Comparison of ENCODE assay signal across 19 cellular contexts in genomic region chr12:88362439-88362838, GRCh38.
DNase-seq lines count a peak whose midpoint lies in the region; ATAC-seq and TF ChIP-seq lines count a peak whose summit lies in the region.
"Had no signal": no experiment of that assay in that cellular context is flagged by ENCODE, and none has a peak within 500 bp of the region (broad histone marks: within the 10 kb centered on the region; RNA-seq: fewer than 3 reads in every experiment).

No MANE protein-coding gene starts in this region.

- TF ChIP-seq POLR2A in IMR-90 (IDR thresholded peaks at IDR 0.05; ENCODE audit: low read depth, low read length), result no peak

- H3K18ac ChIP-seq in IMR-90 (ENCODE audit: low read depth, low read length), result peak overlapping the region; percentile 64; the same call in 1 of the 2 replicates

- no peak overlapping the region for H3K27ac ChIP-seq in IMR-90 (ENCODE audit: insufficient read depth, low read length)
- H3K27ac ChIP-seq in left lung, result no peak overlapping the region
- H3K27ac ChIP-seq: adrenal gland, C4-2B, suprapubic skin had no signal

- peak; percentile 28 for DNase-seq in AG10803 (ENCODE audit: low read depth)
- peak; percentile 23 for DNase-seq in IMR-90
- peak; percentile 16 for DNase-seq in astrocyte of the cerebellum (ENCODE audit: low read depth)
- DNase-seq in left lung, result no peak
- no peak for DNase-seq in NCI-H2227 treated with DMSO at 0.1 percent for 48 hours (lab: John Stamatoyannopoulos, UW)
- no peak for DNase-seq in hypothalamus (lab: John Stamatoyannopoulos, UW)
- DNase-seq: activated CD8-positive, alpha-beta memory T cell treated with anti-CD3 and anti-CD28 coated beads for 24 hours; activated gamma-delta T cell treated with Interleukin-2 at 50 U/mL for 16 hours; activated T-cell treated with anti-CD3 and anti-CD28 coated beads, Interleukin-2, amount 50 U/mL, for 1 hour; Calu3; central memory CD4-positive, alpha-beta T cell; NCI-H1417 treated with DMSO at 0.1 percent for 48 hours; NCI-H524 treated with DMSO at 0.1 percent for 48 hours; stimulated activated CD4-positive, alpha-beta T cell treated with anti-CD3 and anti-CD28 coated beads, Interleukin-2, amount 100 ng/mL, for 24 hours had no signal

- H2AK5ac ChIP-seq in IMR-90 (ENCODE audit: low read depth, low read length), result no peak overlapping the region

- in situ Hi-C loops in IMR-90 (cut with MboI; ENCODE audit: low sequenced_read_pairs) (no loop called here), astrocyte of the cerebellum (cut with HindIII; ENCODE audit: low sequenced_read_pairs) (no loop called here)

- 0 out of 4 replicates have a peak overlapping the region, but pooled peaks of 1 of the 2 experiments have one; percentile 3 for H4K8ac ChIP-seq in IMR-90 (ENCODE audit: low read depth in 2 of 2, low read length in 2 of 2)

- H2AFZ ChIP-seq in IMR-90 (replicated peaks; ENCODE audit: low read length, poor library complexity), result no peak overlapping the region

- ATAC-seq in IMR-90 (ENCODE audit: low read depth) (no peak), left lung (peak; percentile 25), GM21447 (IDR thresholded peaks at IDR 0.05; ENCODE audit: unreplicated experiment) (no peak)

- H2BK20ac ChIP-seq in IMR-90 (ENCODE audit: low read depth, low read length), result peak overlapping the region; percentile 32

- H3K23ac ChIP-seq in IMR-90 (ENCODE audit: low read depth, low read length), result no peak overlapping the region

- no peak overlapping the region; the same call in 1 of the 2 replicates for H3K4me2 ChIP-seq in IMR-90 (ENCODE audit: low read depth, low read length)
- H3K4me2 ChIP-seq: smooth muscle cell had no signal

- H3K56ac ChIP-seq in IMR-90 (ENCODE audit: extremely low read depth, insufficient read depth, low read length), result no peak overlapping the region

- dilution Hi-C loops in IMR-90 (cut with HindIII; ENCODE audit: low sequenced_read_pairs, unreplicated experiment), result no loop called here

- H3K4me1 ChIP-seq in IMR-90 (ENCODE audit: control insufficient read depth, insufficient read depth, low read length), result no peaks in the 10 kb centered on the region
- no peaks in the 10 kb centered on the region for H3K4me1 ChIP-seq in left lung

- no peaks in the 10 kb centered on the region; the same call in 1 of the 2 replicates for H3K9me3 ChIP-seq in IMR-90 (ENCODE audit: control insufficient read depth, insufficient read depth, low read length)
- H3K9me3 ChIP-seq in left lung, result peaks cover 0 to 10% of the 10 kb centered on the region in 2 donors
- H3K9me3 ChIP-seq: adrenal gland, suprapubic skin had no signal

- H3K4ac ChIP-seq in IMR-90 (ENCODE audit: low read depth, low read length), result no peak overlapping the region

- 0 out of 2 replicates have a peak, but pooled peaks cover 2% of the 10 kb centered on the region for H3K9me1 ChIP-seq in IMR-90 (ENCODE audit: insufficient read depth, low read length)

- no peak overlapping the region for H2AK9ac ChIP-seq in IMR-90 (replicated peaks; ENCODE audit: low read depth, low read length, poor library complexity)

- intact Hi-C loops in IMR-90 (cut with micrococcal nuclease) (no loop called here), left lung (cut with DNase I) (no loop called here)

- H3K36me3 ChIP-seq in IMR-90 (ENCODE audit: control insufficient read depth, insufficient read depth, low read length), result no peaks in the 10 kb centered on the region
- no peaks in the 10 kb centered on the region for H3K36me3 ChIP-seq in left lung
- H3K36me3 ChIP-seq: adrenal gland, suprapubic skin had no signal

- H4K91ac ChIP-seq in IMR-90 (ENCODE audit: insufficient read depth, low read depth, low read length), result no peak overlapping the region

- TF ChIP-seq CTCF in AG10803 (conservative IDR thresholded peaks at IDR 0.05; ENCODE audit: low read length), result no peak
- no peak for TF ChIP-seq CTCF in IMR-90 (conservative IDR thresholded peaks at IDR 0.05; ENCODE audit: low read depth, low read length)
- TF ChIP-seq CTCF in astrocyte of the cerebellum (IDR thresholded peaks at IDR 0.05; ENCODE audit: low read depth, low read length, missing control alignments), result no peak
- no peak for TF ChIP-seq CTCF in left lung (IDR thresholded peaks at IDR 0.05)

- no peaks in the 10 kb centered on the region for H3K79me1 ChIP-seq in IMR-90 (ENCODE audit: low read depth in 1 of 2, low read length in 2 of 2)

- no peaks in the 10 kb centered on the region for H4K20me1 ChIP-seq in IMR-90 (ENCODE audit: insufficient read depth, low read length)

- no peak overlapping the region for H2BK5ac ChIP-seq in IMR-90 (ENCODE audit: low read depth, low read length, poor library complexity, severe bottlenecking)

- no peaks in the 10 kb centered on the region for H3K27me3 ChIP-seq in IMR-90 (ENCODE audit: control insufficient read depth, insufficient read depth, low read length)
- H3K27me3 ChIP-seq in left lung, result no peaks in the 10 kb centered on the region
- H3K27me3 ChIP-seq: adrenal gland, suprapubic skin had no signal

- H3K14ac ChIP-seq in IMR-90 (replicated peaks; ENCODE audit: low read depth, low read length), result no peak overlapping the region

- peak overlapping the region; percentile 53; the same call in 1 of the 2 replicates for H2BK120ac ChIP-seq in IMR-90 (ENCODE audit: low read depth, low read length)

- POLR2A ChIA-PET in IMR-90 (lab: Charles Lee; ENCODE audit: unreplicated experiment), result interaction anchor here (0.6 kb wide), 1 partner anchor 11 kb away, joined by 3 read pairs; no protein-coding TSS in a partner anchor

- TF ChIP-seq RAD21 in IMR-90 (IDR thresholded peaks at IDR 0.05; ENCODE audit: low read length), result no peak

- H2BK15ac ChIP-seq in IMR-90 (ENCODE audit: low read depth, low read length), result no peak overlapping the region

- H3K4me3 ChIP-seq in AG10803 (ENCODE audit: low read length) (no peak overlapping the region), IMR-90 (ENCODE audit: insufficient read depth, low read depth, low read length) (no peak overlapping the region), astrocyte of the cerebellum (ENCODE audit: low read depth, low read length) (no peak overlapping the region), left lung (no peak overlapping the region)
- H3K4me3 ChIP-seq: adrenal gland, smooth muscle cell, suprapubic skin had no signal

- WGBS in IMR-90 (ENCODE audit: extremely low coverage in 2 of 2, insufficient read length in 1 of 2), 2 experiments, result no CpG with 5 or more reads among the region's 2 CpGs

- no TSS peak for BruUV-seq in IMR-90 (replicated peaks; lab: Mats Ljungman, UMichigan)

- H3K9ac ChIP-seq in IMR-90 (ENCODE audit: low read depth, low read length), result no peak overlapping the region

- H4K5ac ChIP-seq in IMR-90 (ENCODE audit: low read depth, low read length), result no peak overlapping the region

- CTCF ChIA-PET in IMR-90 (lab: Yijun Ruan, JAX), result interaction anchor here (0.7 to 0.8 kb wide), 2 partner anchors 177 to 498 kb away, joined by 3 to 6 read pairs; no protein-coding TSS in a partner anchor

TF ChIP-seq in IMR-90, 13 proteins besides CTCF, POLR2A, EP300 and RAD21:
- no peak for TF ChIP-seq CHD1 (IDR thresholded peaks at IDR 0.05; ENCODE audit: low read depth, low read length)
- no peak for TF ChIP-seq BHLHE40 (IDR thresholded peaks at IDR 0.05; ENCODE audit: low read depth, low read length)
- TF ChIP-seq SMC3 (IDR thresholded peaks at IDR 0.05; ENCODE audit: low read depth, low read length), result no peak

Comparison
In these comparisons a context has a peak if more than half of its experiments do, and no peak if none do; other contexts are left out.
1. DNase-seq: peak in AG10803 (single experiment), IMR-90 (single experiment) and astrocyte of the cerebellum (single experiment); none in left lung (0 of 2), NCI-H2227 treated with DMSO at 0.1 percent for 48 hours (single experiment) and hypothalamus (0 of 51).